In the genomic region with DNA sequence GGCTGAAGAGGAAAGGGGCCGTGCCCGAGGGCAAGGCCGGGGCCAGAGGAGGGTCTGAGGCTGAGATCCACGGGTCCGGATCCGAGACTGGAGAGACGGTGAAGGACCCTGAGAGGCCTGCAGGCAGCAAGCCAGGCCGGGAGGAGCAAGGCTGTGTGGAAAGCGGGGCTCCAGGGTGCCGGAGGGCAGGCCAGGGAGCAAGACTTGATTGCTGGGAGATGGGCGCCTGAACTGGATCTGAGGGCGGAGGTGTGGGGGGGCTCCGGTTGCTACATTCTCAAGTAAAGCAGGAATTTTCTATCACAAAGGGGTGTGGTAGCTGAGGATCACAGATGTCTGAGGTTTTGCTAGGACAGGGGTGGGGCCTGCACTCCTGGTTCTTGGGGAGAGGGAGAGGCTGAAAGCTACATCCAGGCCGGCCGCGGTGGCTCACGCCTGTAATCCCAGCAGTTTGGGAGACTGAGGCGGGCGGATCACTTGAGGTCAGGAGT, we compare ENCODE assay signal across 1 cellular context.
TF ChIP-seq lines count a peak whose summit lies in the region.

No MANE protein-coding gene starts in this region.

TF ChIP-seq in WTC11, 78 proteins besides CTCF, POLR2A, EP300 and RAD21 (continued from another document):
- TF ChIP-seq ZNF219 (CRISPR knock-in tag; IDR thresholded peaks at IDR 0.05; ENCODE audit: borderline replicate concordance) (no peak), ZNF423 (CRISPR knock-in tag; IDR thresholded peaks at IDR 0.05) (no peak), ZNF281 (CRISPR knock-in tag; IDR thresholded peaks at IDR 0.05) (no peak), GABPB1 (CRISPR knock-in tag; IDR thresholded peaks at IDR 0.05) (no peak), ESRRA (CRISPR knock-in tag; IDR thresholded peaks at IDR 0.05; ENCODE audit: borderline replicate concordance) (no peak)
